In the genomic region with DNA sequence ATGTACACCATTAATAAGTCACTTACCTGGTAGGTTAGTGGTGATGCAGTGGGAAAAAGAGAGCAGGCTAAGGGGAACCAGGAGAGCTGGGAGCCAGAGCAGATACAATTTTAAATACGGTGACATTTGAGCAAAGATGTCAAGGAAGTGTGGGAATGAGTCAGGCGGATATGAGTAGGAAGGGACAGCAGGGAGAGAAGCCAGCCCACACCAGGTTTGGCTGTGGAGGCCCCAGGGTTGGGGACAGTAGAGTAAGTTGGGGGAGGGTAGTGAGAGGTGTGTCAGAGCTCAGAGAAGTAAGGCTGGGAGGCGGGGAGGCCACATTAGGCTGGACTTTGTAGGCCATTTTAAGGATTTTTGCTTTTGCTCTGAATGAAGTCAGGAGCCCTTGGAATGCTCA, we compare ENCODE assay signal across 23 cellular contexts.
"Had no signal": no experiment of that assay in that cellular context is flagged by ENCODE, and none has a peak within 500 bp of the region (broad histone marks: within the 10 kb centered on the region; RNA-seq: fewer than 3 reads in every experiment).

No MANE protein-coding gene starts in this region.

- H3K4me1 Mint-ChIP-seq: activated CD8-positive, alpha-beta memory T cell treated with anti-CD3 and anti-CD28 coated beads, Interleukin-2, amount 10 ng/mL, durations not matched to agents 7 days and 5 days; activated naive CD8-positive, alpha-beta T cell treated with anti-CD3 and anti-CD28 coated beads, Interleukin-2, amount 10 ng/mL, durations not matched to agents 7 days and 5 days; stimulated activated naive CD8-positive, alpha-beta T cell treated with anti-CD3 and anti-CD28 coated beads, Interleukin-15, amount 100 ng/mL, for 72 hours had no signal

- H3K27ac ChIP-seq: body of pancreas, coronary artery, lower lobe of right lung, suprapubic skin, transverse colon had no signal

- DNase-seq: activated CD4-positive, alpha-beta memory T cell treated with anti-CD3 and anti-CD28 coated beads for 36 hours; activated CD4-positive, alpha-beta T cell treated with anti-CD3 and anti-CD28 coated beads for 4 hours; activated CD8-positive, alpha-beta memory T cell treated with anti-CD3 and anti-CD28 coated beads, Interleukin-2, amount 10 ng/mL, durations not matched to agents 7 days and 5 days; activated naive CD4-positive, alpha-beta T cell treated with Interleukin-2 at 50 U/mL for 16 hours; activated naive CD8-positive, alpha-beta T cell treated with anti-CD3 and anti-CD28 coated beads, Interleukin-2, amount 10 ng/mL, durations not matched to agents 7 days and 5 days; amygdala; body of pancreas; central memory CD4-positive, alpha-beta T cell; erythroblast; foreskin melanocyte; glutamatergic neuron; hippocampal formation; islet precursor cell; lower lobe of right lung; nucleus accumbens; stimulated activated CD4-positive, alpha-beta T cell treated with anti-CD3 and anti-CD28 coated beads, Interleukin-2, amount 100 ng/mL, for 24 hours; stimulated activated naive CD8-positive, alpha-beta T cell treated with anti-CD3 and anti-CD28 coated beads, Interleukin-15, amount 100 ng/mL, for 72 hours; transverse colon had no signal

- ATAC-seq: activated CD8-positive, alpha-beta memory T cell treated with anti-CD3 and anti-CD28 coated beads, Interleukin-2, amount 10 ng/mL, durations not matched to agents 7 days and 5 days; body of pancreas; lower lobe of right lung; natural killer cell treated with Interleukin-12 subunit alpha and Interleukin-12 subunit beta and Interleukin-15 and Interleukin-18, amount 100 ng/mL, for 72 hours; stimulated activated naive CD8-positive, alpha-beta T cell treated with anti-CD3 and anti-CD28 coated beads, Interleukin-15, amount 100 ng/mL, for 72 hours had no signal

- H3K9me3 ChIP-seq: body of pancreas, lower lobe of right lung, suprapubic skin, transverse colon had no signal

- H3K4me3 ChIP-seq: body of pancreas, coronary artery, lower lobe of right lung, suprapubic skin, transverse colon had no signal

- H3K4me3 Mint-ChIP-seq: activated CD4-positive, alpha-beta memory T cell treated with anti-CD3 and anti-CD28 coated beads for 36 hours; activated CD8-positive, alpha-beta memory T cell treated with anti-CD3 and anti-CD28 coated beads, Interleukin-2, amount 10 ng/mL, durations not matched to agents 7 days and 5 days; activated naive CD8-positive, alpha-beta T cell treated with anti-CD3 and anti-CD28 coated beads, Interleukin-2, amount 10 ng/mL, durations not matched to agents 7 days and 5 days; mesothelial cell of epicardium; natural killer cell treated with Interleukin-12 subunit alpha and Interleukin-12 subunit beta and Interleukin-15 and Interleukin-18, amount 100 ng/mL, for 72 hours; stimulated activated naive CD8-positive, alpha-beta T cell treated with anti-CD3 and anti-CD28 coated beads, Interleukin-15, amount 100 ng/mL, for 72 hours; T-helper 2 cell treated with Interferon-gamma antibody and Interleukin-4, amounts not matched to agents 5 μg/mL and 100 μg/mL, for 36 hours had no signal

- H3K27me3 ChIP-seq: body of pancreas, suprapubic skin, transverse colon had no signal

- H3K36me3 ChIP-seq: lower lobe of right lung, suprapubic skin, transverse colon had no signal

- H3K27ac Mint-ChIP-seq: activated CD4-positive, alpha-beta memory T cell treated with anti-CD3 and anti-CD28 coated beads for 36 hours; activated CD8-positive, alpha-beta memory T cell treated with anti-CD3 and anti-CD28 coated beads, Interleukin-2, amount 10 ng/mL, durations not matched to agents 7 days and 5 days; activated naive CD8-positive, alpha-beta T cell treated with anti-CD3 and anti-CD28 coated beads, Interleukin-2, amount 10 ng/mL, durations not matched to agents 7 days and 5 days; mesothelial cell of epicardium; natural killer cell treated with Interleukin-12 subunit alpha and Interleukin-12 subunit beta and Interleukin-15 and Interleukin-18, amount 100 ng/mL, for 72 hours; stimulated activated naive CD8-positive, alpha-beta T cell treated with anti-CD3 and anti-CD28 coated beads, Interleukin-15, amount 100 ng/mL, for 72 hours; T-helper 2 cell treated with Interferon-gamma antibody and Interleukin-4, amounts not matched to agents 5 μg/mL and 100 μg/mL, for 36 hours had no signal

- H3K9me3 Mint-ChIP-seq: activated CD4-positive, alpha-beta memory T cell treated with anti-CD3 and anti-CD28 coated beads for 36 hours; natural killer cell treated with Interleukin-12 subunit alpha and Interleukin-12 subunit beta and Interleukin-15 and Interleukin-18, amount 100 ng/mL, for 72 hours; stimulated activated naive CD8-positive, alpha-beta T cell treated with anti-CD3 and anti-CD28 coated beads, Interleukin-15, amount 100 ng/mL, for 72 hours; T-helper 2 cell treated with Interferon-gamma antibody and Interleukin-4, amounts not matched to agents 5 μg/mL and 100 μg/mL, for 36 hours had no signal

- H3K4me1 ChIP-seq: body of pancreas, lower lobe of right lung, suprapubic skin, transverse colon had no signal

- H3K36me3 Mint-ChIP-seq: activated CD4-positive, alpha-beta memory T cell treated with anti-CD3 and anti-CD28 coated beads for 36 hours; activated CD8-positive, alpha-beta memory T cell treated with anti-CD3 and anti-CD28 coated beads, Interleukin-2, amount 10 ng/mL, durations not matched to agents 7 days and 5 days; activated naive CD8-positive, alpha-beta T cell treated with anti-CD3 and anti-CD28 coated beads, Interleukin-2, amount 10 ng/mL, durations not matched to agents 7 days and 5 days; mesothelial cell of epicardium; natural killer cell treated with Interleukin-12 subunit alpha and Interleukin-12 subunit beta and Interleukin-15 and Interleukin-18, amount 100 ng/mL, for 72 hours had no signal
